In genomic region chr16:70428178-70428998, GRCh38 we compare ENCODE assay signal across 8 cellular contexts. TPM values are rescaled to one million over a fixed set of nuclear protein-coding genes. Genes with fewer than 3 reads are reported as not detected.
DNase-seq lines count a peak whose midpoint lies in the region; ATAC-seq, FAIRE-seq and TF ChIP-seq lines count a peak whose summit lies in the region.

No MANE protein-coding gene starts in this region.

- H3K4me3 ChIP-seq in HL-60 (replicated peaks; ENCODE audit: insufficient read depth, low read length) = no peak overlapping the region
- no peak overlapping the region; the same call in 1 of the 2 replicates for H3K4me3 ChIP-seq in K562
- peak overlapping the region; percentile 17 for H3K4me3 ChIP-seq in iPS-18a (ENCODE audit: low read length)
- H3K4me3 ChIP-seq in gastrocnemius medialis = peak overlapping the region in 1 of 4 donors; percentile 4

- DNase-seq in NK-92 treated with Interleukin-12 subunit alpha and Interleukin-12 subunit beta, amount 100 ng/mL, for 24 hours (lab: John Stamatoyannopoulos, UW) = peak; percentile 65
- DNase-seq in NK-92 (lab: John Stamatoyannopoulos, UW; ENCODE audit: unreplicated experiment) (no peak), HL-60 (ENCODE audit: low read depth in 1 of 2, low spot score in 1 of 2) (peak; percentile 96 to 99), SHP77 treated with DMSO at 0.1 percent for 48 hours (lab: John Stamatoyannopoulos, UW) (peak; percentile 75), K562 (ENCODE audit: extremely low read depth in 1 of 4, low spot score in 3 of 4) (peak; percentile 90 to 99 (median 93)), gastrocnemius medialis (peak; percentile 98 to 99)

- CTCF ChIA-PET in K562 (lab: Yijun Ruan, JAX; ENCODE audit: low intra/inter-chr PET ratio) = no interaction called here

- POLR2A ChIA-PET in K562 (lab: Yijun Ruan, JAX) = interaction anchor here (0.5 to 1.6 kb wide), 10 partner anchors 9 to 1092 kb away, joined by 3 to 14 read pairs (median 4); no protein-coding TSS in a partner anchor

- H2AFZ ChIP-seq in K562 (ENCODE audit: low read depth, low read length) = 0 out of 2 replicates have a peak overlapping the region, but pooled peaks have one; percentile 6

- peak overlapping the region; percentile 85 to 93 for H3K9ac ChIP-seq in K562 (ENCODE audit: insufficient read depth in 1 of 2, low read depth in 2 of 2, low read length in 2 of 2)
- H3K9ac ChIP-seq in iPS-18a (ENCODE audit: low read length) = peak overlapping the region; percentile 49

- H3K4me1 ChIP-seq in K562 (replicated peaks in 1 of 2; ENCODE audit: control insufficient read depth in 2 of 2, insufficient read depth in 2 of 2, low read length in 2 of 2) (peaks cover 75 to 78% of the 10 kb centered on the region in 2 experiments), iPS-18a (ENCODE audit: control insufficient read depth, low read depth, low read length) (peaks cover 34% of the 10 kb centered on the region), gastrocnemius medialis (peaks cover 60 to 64% of the 10 kb centered on the region in 2 donors)

- ATAC-seq in K562 (peak; percentile 83), gastrocnemius medialis (peak; percentile 96 to 97), GM18517 (IDR thresholded peaks at IDR 0.05; ENCODE audit: unreplicated experiment) (no peak)

- H3K9me3 ChIP-seq in K562 (replicated peaks; ENCODE audit: control insufficient read depth, insufficient read depth, low read depth, low read length) (no peaks in the 10 kb centered on the region), iPS-18a (ENCODE audit: control insufficient read depth, low read depth, low read length) (no peaks in the 10 kb centered on the region), gastrocnemius medialis (no peaks in the 10 kb centered on the region)

- 0 out of 2 replicates have a peak, but pooled peaks cover 3% of the 10 kb centered on the region for H4K20me1 ChIP-seq in K562 (replicated peaks; ENCODE audit: control insufficient read depth, insufficient read depth, low read length)

- H3K79me2 ChIP-seq in K562 (ENCODE audit: control insufficient read depth, insufficient read depth, low read length) = peaks cover 91% of the 10 kb centered on the region

- peak; percentile 100 for TF ChIP-seq EP300 in K562 (IDR thresholded peaks at IDR 0.05; ENCODE audit: low read length)

- H3K36me3 ChIP-seq in K562 (ENCODE audit: control insufficient read depth, insufficient read depth, low read length) (peaks cover 50% of the 10 kb centered on the region), iPS-18a (ENCODE audit: control insufficient read depth, low read depth, low read length) (peaks cover 3% of the 10 kb centered on the region), gastrocnemius medialis (no peaks in the 10 kb centered on the region)

- H3K4me2 ChIP-seq in K562 (ENCODE audit: insufficient read depth, low read length) = peak overlapping the region; percentile 67

- H3K27me3 ChIP-seq in HL-60 (ENCODE audit: insufficient read depth, poor library complexity, severe bottlenecking) (no peaks in the 10 kb centered on the region), K562 (ENCODE audit: control insufficient read depth in 2 of 2, insufficient read depth in 2 of 2, low read length in 2 of 2) (no peaks in the 10 kb centered on the region), iPS-18a (ENCODE audit: control insufficient read depth, insufficient read depth, low read length) (no peaks in the 10 kb centered on the region), gastrocnemius medialis (no peaks in the 10 kb centered on the region)

- BruUV-seq in K562 (replicated peaks; lab: Mats Ljungman, UMichigan) = TSS peak; percentile 98

- no peaks in the 10 kb centered on the region for H3K9me1 ChIP-seq in K562 (ENCODE audit: control insufficient read depth, insufficient read depth, low read length)

- 1% methylated on average over 9 of the region's 9 CpGs for WGBS in K562 (ENCODE audit: insufficient coverage, low coverage, missing lambda C conversion rate)

- TF ChIP-seq CTCF in HL-60 (IDR thresholded peaks at IDR 0.05; ENCODE audit: insufficient read depth, low read length) = no peak
- TF ChIP-seq CTCF in K562 (IDR thresholded peaks at IDR 0.05 in 2 of 3, conservative IDR thresholded peaks at IDR 0.05 in 1 of 3; ENCODE audit: insufficient read depth in 2 of 3, low read depth in 1 of 3, low read length in 3 of 3) = no peak
- no peak for TF ChIP-seq CTCF in gastrocnemius medialis (IDR thresholded peaks at IDR 0.05 in 4 of 5, conservative IDR thresholded peaks at IDR 0.05 in 1 of 5)

- peak; percentile 85 for TF ChIP-seq POLR2A in K562 (conservative IDR thresholded peaks at IDR 0.05)
- TF ChIP-seq POLR2A in gastrocnemius medialis (IDR thresholded peaks at IDR 0.05) = peak; percentile 55 to 79

- intact Hi-C loops in K562 (cut with micrococcal nuclease) (loop anchor here (1.0 to 2.0 kb wide), 4 partner anchors 9 to 96 kb away; no protein-coding TSS in a partner anchor), gastrocnemius medialis (cut with DNase I; ENCODE audit: low total_unique reads) (loop anchor here (2.0 kb wide), 1 partner anchor 48 kb away; no protein-coding TSS in a partner anchor)

- H3K27ac ChIP-seq in HL-60 (replicated peaks) (peak overlapping the region; percentile 99), K562 (ENCODE audit: extremely low read depth, low read depth, low read length) (peak overlapping the region; percentile 98), iPS-18a (ENCODE audit: low read length) (peak overlapping the region; percentile 76), gastrocnemius medialis (peak overlapping the region; percentile 88 to 95 (median 93))

- peak; percentile 97 for FAIRE-seq in K562 (lab: Jason Lieb, UNC)

- peak; percentile 41 to 50; a peak in 3 of 4 replicates for TF ChIP-seq RAD21 in K562 (CRISPR knock-in tag; conservative IDR thresholded peaks at IDR 0.05 in 1 of 2, IDR thresholded peaks at IDR 0.05 in 1 of 2)

- in situ Hi-C loops in K562 (cut with MboI) = no loop called here
- in situ Hi-C loops in gastrocnemius medialis (cut with MboI; ENCODE audit: low sequenced_read_pairs in 4 of 4) = no loop called here

TF ChIP-seq in K562, 482 proteins besides CTCF, POLR2A, EP300 and RAD21 (continues in another document):
- TF ChIP-seq NFE2 (IDR thresholded peaks at IDR 0.05; ENCODE audit: low read depth) (no peak; the same call in 1 of the 2 replicates), GATA2 (CRISPR knock-in tag; IDR thresholded peaks at IDR 0.05) (peak; percentile 99), TFE3 (CRISPR knock-in tag; IDR thresholded peaks at IDR 0.05) (no peak), CHD2 (IDR thresholded peaks at IDR 0.05; ENCODE audit: low read depth, low read length) (peak; percentile 56)

RNA-seq across cellular contexts. Expression of gene ST3GAL2, which starts 10.5 kb away (rescaled TPM):
- 87.4 and 216 TPM in 2 replicates for total RNA-seq in K562 (2011; cell fraction: chromatin; rRNA removed; ENCODE audit: low replicate concordance)
- total RNA-seq in K562 (2011; cell fraction: nucleolus; rRNA removed) = 182 and 184 TPM in 2 replicates
- 128 and 145 TPM in 2 replicates for total RNA-seq in K562 (2011; cell fraction: nucleoplasm; rRNA removed)
- 75.5 and 95.5 TPM in 2 replicates for total RNA-seq in K562 (2014; rRNA removed)
- total RNA-seq in K562 (2014; rRNA removed; fragmentation: Illumina TruSeq; extraction: Trizol) = 23.7 and 31.8 TPM in 2 replicates
- 48.9 and 53.8 TPM in 2 replicates for total RNA-seq in K562 (2015; rRNA removed; fragmentation: Illumina TruSeq; extraction: Trizol)
- 98.9 and 108 TPM in 2 replicates for total RNA-seq in K562 (2021)
- 34.3 and 40.9 TPM in 2 replicates for polyA plus RNA-seq in K562 (2011; rRNA removed)
- 50.0 and 87.1 TPM in 2 replicates for polyA plus RNA-seq in K562 (2011; cell fraction: cytosol; rRNA removed)
- 25.8 and 38.5 TPM in 2 replicates for polyA plus RNA-seq in K562 (2011; cell fraction: nucleus; rRNA removed)
- 67.8 and 92.0 TPM in 2 replicates for polyA plus RNA-seq in K562 (2012)
- 25.1 and 50.7 TPM in 2 replicates for polyA plus RNA-seq in K562 (2014; fragmentation: Illumina TruSeq; extraction: Trizol)
- polyA plus RNA-seq in K562 (2014; fragmentation: Nextera tagmentation; extraction: Ambion mirVana) = 1 to 10 TPM; 1.5 to 2.4 TPM
- 50.5 and 57.8 TPM in 2 replicates for polyA plus RNA-seq in K562 (2014; rRNA removed)
- polyA minus RNA-seq in K562 (2011; rRNA and poly(A)+ RNA removed) = 57.6 and 96.4 TPM in 2 replicates
- polyA minus RNA-seq in K562 (2011; cell fraction: cytosol; rRNA and poly(A)+ RNA removed) = 126 and 151 TPM in 2 replicates
- polyA minus RNA-seq in K562 (2011; cell fraction: nucleus; rRNA and poly(A)+ RNA removed) = 24.9 and 34.4 TPM in 2 replicates
- total RNA-seq in gastrocnemius medialis = 10 to 100 TPM; 12.8 to 27.7 (median 22.1) TPM

RNA-seq across cellular contexts. Expression of gene FCSK, which starts 26.0 kb away (rescaled TPM):
- 66.2 and 212 TPM in 2 replicates for total RNA-seq in K562 (2011; cell fraction: chromatin; rRNA removed; ENCODE audit: low replicate concordance)
- total RNA-seq in K562 (2011; cell fraction: nucleolus; rRNA removed) = 117 and 131 TPM in 2 replicates
- total RNA-seq in K562 (2011; cell fraction: nucleoplasm; rRNA removed) = 80.1 and 84.7 TPM in 2 replicates
- total RNA-seq in K562 (2014; rRNA removed) = 12.6 and 15.6 TPM in 2 replicates
- total RNA-seq in K562 (2014; rRNA removed; fragmentation: Illumina TruSeq; extraction: Trizol) = 4.7 and 6.9 TPM in 2 replicates
- 7.4 and 7.7 TPM in 2 replicates for total RNA-seq in K562 (2015; rRNA removed; fragmentation: Illumina TruSeq; extraction: Trizol)
- total RNA-seq in K562 (2021) = 18.6 and 19.0 TPM in 2 replicates
- 13.5 and 22.6 TPM in 2 replicates for polyA plus RNA-seq in K562 (2011; rRNA removed)
- 16.3 and 19.3 TPM in 2 replicates for polyA plus RNA-seq in K562 (2011; cell fraction: cytosol; rRNA removed)
- 115 and 146 TPM in 2 replicates for polyA plus RNA-seq in K562 (2011; cell fraction: nucleus; rRNA removed)
- 10.0 and 16.5 TPM in 2 replicates for polyA plus RNA-seq in K562 (2012)
- 8.3 and 9.1 TPM in 2 replicates for polyA plus RNA-seq in K562 (2014; fragmentation: Illumina TruSeq; extraction: Trizol)
- polyA plus RNA-seq in K562 (2014; fragmentation: Nextera tagmentation; extraction: Ambion mirVana) = 1 to 10 TPM in 1 of 2 experiments, under 1 TPM in 1; 0.92 to 1.1 TPM
- 15.1 and 19.9 TPM in 2 replicates for polyA plus RNA-seq in K562 (2014; rRNA removed)
- polyA minus RNA-seq in K562 (2011; rRNA and poly(A)+ RNA removed) = 7.5 and 9.5 TPM in 2 replicates
- polyA minus RNA-seq in K562 (2011; cell fraction: cytosol; rRNA and poly(A)+ RNA removed) = 8.0 and 12.0 TPM in 2 replicates
- 25.0 and 31.0 TPM in 2 replicates for polyA minus RNA-seq in K562 (2011; cell fraction: nucleus; rRNA and poly(A)+ RNA removed)
- total RNA-seq in gastrocnemius medialis = 10 to 100 TPM in 2 of 4 donors, 1 to 10 TPM in 2; 8.0 to 13.5 (median 11.1) TPM
